In genomic region chr15:44710236-44711088, GRCh38 we compare ENCODE assay signal across 8 cellular contexts. TPM values are rescaled to one million over a fixed set of nuclear protein-coding genes. Genes with fewer than 3 reads are reported as not detected.
DNase-seq lines count a peak whose midpoint lies in the region; ATAC-seq, FAIRE-seq and TF ChIP-seq lines count a peak whose summit lies in the region.

No MANE protein-coding gene starts in this region.

- ATAC-seq in omental fat pad (ENCODE audit: low FRiP score) (no peak), GM18498 (IDR thresholded peaks at IDR 0.05; ENCODE audit: unreplicated experiment) (no peak)

- H2AK5ac ChIP-seq in H9 (ENCODE audit: insufficient read length, low read length) (no peak overlapping the region), mesenchymal stem cell (ENCODE audit: low read length, severe bottlenecking) (no peak overlapping the region)

- H3K79me1 ChIP-seq in H9 (ENCODE audit: insufficient read depth, low read depth, low read length, poor library complexity, severe bottlenecking) (no peaks in the 10 kb centered on the region), mesenchymal stem cell (replicated peaks; ENCODE audit: low read length, poor library complexity, severe bottlenecking) (peaks cover 6% of the 10 kb centered on the region)

- H3K4me1 ChIP-seq in H9 (ENCODE audit: insufficient read depth, low read length) (no peaks in the 10 kb centered on the region), SJCRH30 (peaks cover 6% of the 10 kb centered on the region; the same call in 1 of the 2 replicates), mesenchymal stem cell (ENCODE audit: control insufficient read depth, insufficient read depth, low read depth, low read length) (peaks cover 3% of the 10 kb centered on the region)

- peaks cover 6% of the 10 kb centered on the region for H3K36me3 ChIP-seq in SJCRH30
- peaks cover 0 to 20% of the 10 kb centered on the region in 2 experiments for H3K36me3 ChIP-seq in mesenchymal stem cell (ENCODE audit: control insufficient read depth in 1 of 2, insufficient read depth in 2 of 2, low read depth in 1 of 2, low read length in 2 of 2)

- TF ChIP-seq CTCF in H9 (conservative IDR thresholded peaks at IDR 0.05) (peak; percentile 48; the same call in 2 of the 3 replicates), coronary artery (IDR thresholded peaks at IDR 0.05) (no peak), omental fat pad (IDR thresholded peaks at IDR 0.05) (no peak)

- H3K27me3 Mint-ChIP-seq in H9 (ENCODE audit: low read depth): peaks cover 15% of the 10 kb centered on the region

- no peaks in the 10 kb centered on the region for H3K9me3 ChIP-seq in H9 (ENCODE audit: control insufficient read depth, low read depth, low read length)
- no peaks in the 10 kb centered on the region for H3K9me3 ChIP-seq in SJCRH30 (replicated peaks)
- no peaks in the 10 kb centered on the region for H3K9me3 ChIP-seq in mesenchymal stem cell (ENCODE audit: control insufficient read depth, low read length)

- H3K23ac ChIP-seq in H9 (ENCODE audit: insufficient read length, low read depth, low read length) (no peak overlapping the region), mesenchymal stem cell (ENCODE audit: low read length in 2 of 2) (no peak overlapping the region)

- peak overlapping the region; percentile 82 to 95 for H3K4me3 Mint-ChIP-seq in H9

- H3K4me3 ChIP-seq in SJCRH30 (peak overlapping the region; percentile 87), coronary artery (peak overlapping the region; percentile 94), mesenchymal stem cell (ENCODE audit: insufficient read depth in 1 of 2, low read depth in 1 of 2, low read length in 2 of 2) (peak overlapping the region; percentile 75 to 86)

- no peak overlapping the region for H4K5ac ChIP-seq in H9 (ENCODE audit: insufficient read length, low read depth, low read length)

- H3K4me2 ChIP-seq in H9 (ENCODE audit: insufficient read depth, insufficient read length, low read length) (peak overlapping the region; percentile 55), mesenchymal stem cell (ENCODE audit: low read length, poor library complexity, severe bottlenecking) (peak overlapping the region; percentile 87)

- H4K91ac ChIP-seq in H9 (ENCODE audit: insufficient read length, low read depth, low read length) (no peak overlapping the region), mesenchymal stem cell (ENCODE audit: low read length) (no peak overlapping the region)

- no peaks in the 10 kb centered on the region; the same call in 1 of the 2 replicates for H3K27me3 ChIP-seq in H9 (ENCODE audit: insufficient read depth, low read length)
- no peaks in the 10 kb centered on the region for H3K27me3 ChIP-seq in SJCRH30
- no peaks in the 10 kb centered on the region for H3K27me3 ChIP-seq in mesenchymal stem cell (ENCODE audit: control insufficient read depth in 1 of 2, insufficient read depth in 1 of 2, low read length in 2 of 2)

- H4K20me1 ChIP-seq in H9 (ENCODE audit: control insufficient read depth, insufficient read depth, insufficient read length): no peaks in the 10 kb centered on the region

- no peak overlapping the region for H2AFZ ChIP-seq in H9 (ENCODE audit: low read length)
- peak overlapping the region; percentile 78 for H2AFZ ChIP-seq in mesenchymal stem cell (ENCODE audit: low read depth, low read length)

- H3K9ac ChIP-seq in H9 (ENCODE audit: extremely low read depth, insufficient read length, low read length) (peak overlapping the region; percentile 37), mesenchymal stem cell (ENCODE audit: low read length) (peak overlapping the region; percentile 99)

- H3K4me1 Mint-ChIP-seq in H9: peaks cover 6 to 7% of the 10 kb centered on the region in 2 experiments

- WGBS in H9 (ENCODE audit: extremely low coverage, insufficient read length, low lambda C conversion rate): no CpG with 5 or more reads among the region's 11 CpGs
- WGBS in mesenchymal stem cell: 34% methylated on average over 10 of the region's 11 CpGs

- H3K18ac ChIP-seq in H9 (ENCODE audit: insufficient read length, low read depth, low read length): no peak overlapping the region
- peak overlapping the region in 1 of 2 experiments; percentile 38 for H3K18ac ChIP-seq in mesenchymal stem cell (ENCODE audit: low read depth in 1 of 2, low read length in 2 of 2)

- no peak for FAIRE-seq in urothelium cell line (lab: Jason Lieb, UNC)

- no peak overlapping the region for H2BK20ac ChIP-seq in H9 (ENCODE audit: low read depth, low read length, poor library complexity, severe bottlenecking)

- no peaks in the 10 kb centered on the region; the same call in 1 of the 2 replicates for H3K79me2 ChIP-seq in H9 (ENCODE audit: insufficient read depth, low read length)

- no peak overlapping the region for H2BK15ac ChIP-seq in H9 (ENCODE audit: low read depth, low read length)
- H2BK15ac ChIP-seq in mesenchymal stem cell (ENCODE audit: low read depth, poor library complexity, severe bottlenecking): no peak overlapping the region

- H3K4ac ChIP-seq in H9 (ENCODE audit: low read depth, low read length) (no peak overlapping the region), mesenchymal stem cell (ENCODE audit: low read depth in 1 of 2, low read length in 2 of 2) (peak overlapping the region; percentile 47 to 62)

- no peak overlapping the region for H2BK12ac ChIP-seq in H9 (ENCODE audit: insufficient read length, low read depth, low read length)
- no peak overlapping the region for H2BK12ac ChIP-seq in mesenchymal stem cell (ENCODE audit: low read length in 2 of 2)

- H3T11ph ChIP-seq in H9 (ENCODE audit: low read length): no peak overlapping the region

- no peak overlapping the region for H4K8ac ChIP-seq in H9 (replicated peaks; ENCODE audit: insufficient read length, low read depth, low read length)
- H4K8ac ChIP-seq in mesenchymal stem cell (ENCODE audit: low read length): peak overlapping the region; percentile 12

- H2BK120ac ChIP-seq in H9 (ENCODE audit: low read depth, low read length, poor library complexity, severe bottlenecking) (no peak overlapping the region), mesenchymal stem cell (ENCODE audit: low read depth, low read length) (peak overlapping the region; percentile 71)

- H3K36me3 Mint-ChIP-seq in H9 (ENCODE audit: insufficient read depth in 1 of 3, low read depth in 3 of 3): no peaks in the 10 kb centered on the region; a peak in 2 of 7 replicates

- H3K23me2 ChIP-seq in H9 (ENCODE audit: insufficient read length, low read depth, low read length, poor library complexity, severe bottlenecking): peaks cover 13% of the 10 kb centered on the region

- H3K9me3 Mint-ChIP-seq in H9: no peaks in the 10 kb centered on the region

- no peak overlapping the region for H2BK5ac ChIP-seq in H9 (ENCODE audit: insufficient read length, low read length)
- peak overlapping the region; percentile 63 for H2BK5ac ChIP-seq in mesenchymal stem cell (ENCODE audit: low read depth, low read length, poor library complexity, severe bottlenecking)

- H3K56ac ChIP-seq in H9 (ENCODE audit: insufficient read length, low read depth, low read length): no peak overlapping the region

- no peak overlapping the region for H3K14ac ChIP-seq in H9 (ENCODE audit: insufficient read depth, low read length)
- H3K14ac ChIP-seq in mesenchymal stem cell (ENCODE audit: low read length in 2 of 2): no peak overlapping the region

- H3K27ac ChIP-seq in H9 (ENCODE audit: insufficient read length, low read depth, low read length) (no peak overlapping the region), SJCRH30 (peak overlapping the region; percentile 79; the same call in 1 of the 2 replicates), coronary artery (peak overlapping the region; percentile 96 to 99), mesenchymal stem cell (ENCODE audit: low read length, poor library complexity, severe bottlenecking) (peak overlapping the region; percentile 87)

- H3K27ac Mint-ChIP-seq in H9: peak overlapping the region in 1 of 3 experiments; percentile 96; a peak in 3 of 7 replicates

- peak; percentile 14 for DNase-seq in COR-L47 (lab: John Stamatoyannopoulos, UW)
- no peak for DNase-seq in H9
- DNase-seq in SJCRH30: no peak
- no peak for DNase-seq in coronary artery (ENCODE audit: low spot score)
- peak; percentile 78 for DNase-seq in mesenchymal stem cell
- peak; percentile 25 for DNase-seq in urothelium cell line (ENCODE audit: low spot score)
- DNase-seq in omental fat pad (ENCODE audit: low spot score): no peak

RNA-seq across cellular contexts. Expression of gene PATL2, which starts 0.7 kb away (rescaled TPM):
- total RNA-seq in H9 (2021) (0.46 and 0.55 TPM in 2 replicates), omental fat pad (1 to 10 TPM; 1.0 to 5.4 (median 2.1) TPM)
- 0.20 TPM in 1 of 2 replicates, not detected in the other for total RNA-seq in SJCRH30 (2014; rRNA removed; shearing (Covaris generic))
- polyA plus RNA-seq in mesenchymal stem cell (2013, experiment 1 of 2): 0.17 TPM
- polyA plus RNA-seq in mesenchymal stem cell (2013, experiment 2 of 2): 0.48 TPM

RNA-seq across cellular contexts. Expression of gene B2M, which starts 0.9 kb away (rescaled TPM):
- 74.3 and 81.0 TPM in 2 replicates for total RNA-seq in H9 (2021)
- total RNA-seq in SJCRH30 (2014; rRNA removed; shearing (Covaris generic)): 729 and 792 TPM in 2 replicates
- 2,564 TPM for polyA plus RNA-seq in mesenchymal stem cell (2013, experiment 1 of 2)
- 2,876 TPM for polyA plus RNA-seq in mesenchymal stem cell (2013, experiment 2 of 2)
- 1,000 to 10,000 TPM; 3,373 to 5,667 (median 4,138) TPM for total RNA-seq in omental fat pad

RNA-seq across cellular contexts. Expression of gene TRIM69, which starts 25.9 kb away (rescaled TPM):
- total RNA-seq in H9 (2021): 3.8 and 4.3 TPM in 2 replicates
- total RNA-seq in SJCRH30 (2014; rRNA removed; shearing (Covaris generic)): 13.9 and 15.7 TPM in 2 replicates
- polyA plus RNA-seq in mesenchymal stem cell (2013, experiment 1 of 2): 7.6 TPM
- polyA plus RNA-seq in mesenchymal stem cell (2013, experiment 2 of 2): 7.0 TPM
- total RNA-seq in omental fat pad: 10 to 100 TPM; 11.9 to 31.1 (median 16.3) TPM

RNA-seq across cellular contexts. Expression of gene SPG11, which starts 47.0 kb away (rescaled TPM):
- total RNA-seq in H9 (2021) (38.3 and 43.8 TPM in 2 replicates), omental fat pad (100 to 1,000 TPM in 1 of 4 donors, 10 to 100 TPM in 3; 57.8 to 115 (median 63.3) TPM)
- total RNA-seq in SJCRH30 (2014; rRNA removed; shearing (Covaris generic)): 29.3 and 41.2 TPM in 2 replicates
- 17.0 TPM for polyA plus RNA-seq in mesenchymal stem cell (2013, experiment 1 of 2)
- polyA plus RNA-seq in mesenchymal stem cell (2013, experiment 2 of 2): 14.2 TPM

Comparison
In these comparisons a context has a peak if more than half of its experiments do, and no peak if none do; other contexts are left out.
1. DNase-seq: peak in COR-L47 (single experiment), mesenchymal stem cell (single experiment) and urothelium cell line (single experiment); none in H9 (single experiment), SJCRH30 (0 of 2), coronary artery (single experiment) and omental fat pad (single experiment).
2. Peak in every context shown above with its lines, with median percentiles within 50 percentile points of each other: H3K4me3 ChIP-seq.